16 cellular contexts compared by ENCODE assay signal in the genomic region with DNA sequence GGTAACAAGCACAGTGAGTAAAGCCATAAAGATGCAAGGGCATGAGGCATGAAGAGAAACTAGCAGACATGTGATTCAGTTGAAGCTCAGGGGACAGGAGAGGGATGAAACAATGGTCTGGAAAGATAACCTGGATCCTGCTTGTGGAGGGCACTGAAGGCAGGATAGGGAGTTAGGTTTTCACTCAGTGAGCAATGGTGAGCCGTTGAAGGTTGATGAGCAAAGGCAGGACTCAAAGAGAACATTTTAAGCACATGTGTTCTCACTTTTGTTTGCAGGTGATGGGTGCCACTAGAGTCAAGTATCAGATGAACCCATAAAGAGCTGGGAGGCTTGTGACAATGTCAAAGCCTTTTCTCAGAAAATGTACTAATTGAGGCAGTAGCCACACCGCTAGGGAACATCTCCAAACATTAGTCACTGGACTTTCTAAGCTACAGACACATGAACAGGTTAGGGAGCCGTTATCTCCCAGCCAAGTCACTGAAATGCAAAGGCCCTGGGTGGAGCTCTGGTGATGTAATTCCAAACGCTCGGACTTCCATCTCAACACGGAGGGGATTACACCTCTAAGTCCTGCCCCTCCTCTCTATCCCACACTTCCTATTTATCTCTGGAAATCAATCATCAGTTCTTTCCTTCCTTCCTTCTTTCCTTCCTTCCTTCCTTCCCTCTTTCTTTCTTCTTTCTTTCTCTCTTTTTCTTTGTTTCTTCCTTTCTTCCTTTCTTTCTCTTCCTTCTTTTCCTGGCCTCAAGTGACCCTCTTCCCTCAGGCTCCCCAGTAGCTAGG. TPM values are rescaled to one million over a fixed set of nuclear protein-coding genes. Genes with fewer than 3 reads are reported as not detected.
DNase-seq lines count a peak whose midpoint lies in the region; ATAC-seq and TF ChIP-seq lines count a peak whose summit lies in the region.
"Had no signal": no experiment of that assay in that cellular context is flagged by ENCODE, and none has a peak within 500 bp of the region (broad histone marks: within the 10 kb centered on the region; RNA-seq: fewer than 3 reads in every experiment).

No MANE protein-coding gene starts in this region.

- ATAC-seq in GM18520 (IDR thresholded peaks at IDR 0.05; ENCODE audit: unreplicated experiment): no peak

- H3K4me1 Mint-ChIP-seq in brain: peaks cover 17% of the 10 kb centered on the region
- H3K4me1 Mint-ChIP-seq in neural crest cell: peaks cover 19% of the 10 kb centered on the region

- TF ChIP-seq CTCF in MM.1S (IDR thresholded peaks at IDR 0.05; ENCODE audit: low read length) (no peak), brain (conservative IDR thresholded peaks at IDR 0.05) (no peak), neural crest cell (conservative IDR thresholded peaks at IDR 0.05) (no peak)

- peaks cover 11% of the 10 kb centered on the region; the same call in 1 of the 2 replicates for H3K36me3 ChIP-seq in MM.1S (replicated peaks; ENCODE audit: insufficient read depth, low read length)
- H3K36me3 ChIP-seq: SJCRH30 had no signal

- no peak overlapping the region; the same call in 1 of the 2 replicates for H3K9ac ChIP-seq in MM.1S (ENCODE audit: low read length)
- H3K9ac ChIP-seq: KMS-11 had no signal

- no peak overlapping the region for H2AFZ ChIP-seq in MM.1S (ENCODE audit: low read length)

- H3K9me2 ChIP-seq in MM.1S (replicated peaks; ENCODE audit: insufficient read depth, low read length): no peaks in the 10 kb centered on the region

- H3K4me3 Mint-ChIP-seq in brain (no peak overlapping the region), neural crest cell (no peak overlapping the region)

- H3K27me3 Mint-ChIP-seq in brain (peaks cover 18% of the 10 kb centered on the region), neural crest cell (ENCODE audit: low read depth) (no peaks in the 10 kb centered on the region)

- peaks cover 0 to 4% (median 0%) of the 10 kb centered on the region in 5 experiments for H3K9me3 Mint-ChIP-seq in brain
- H3K9me3 Mint-ChIP-seq in neural crest cell: peaks cover 3% of the 10 kb centered on the region

- H4K20me1 ChIP-seq in MM.1S (ENCODE audit: insufficient read depth, low read length): no peaks in the 10 kb centered on the region

- no peak overlapping the region for H3K4me3 ChIP-seq in MM.1S (ENCODE audit: low read length)
- H3K4me3 ChIP-seq: SJCRH30, testis had no signal

- no peaks in the 10 kb centered on the region for H3K9me3 ChIP-seq in MM.1S (replicated peaks; ENCODE audit: insufficient read depth, low read length)
- H3K9me3 ChIP-seq: neutrophil, SJCRH30, testis had no signal

- peaks cover 79% of the 10 kb centered on the region for H3K4me1 ChIP-seq in MM.1S (ENCODE audit: low read length)
- H3K4me1 ChIP-seq: SJCRH30, testis had no signal

- H3K27ac ChIP-seq in MM.1S (ENCODE audit: low read length): peak overlapping the region; percentile 69; the same call in 1 of the 2 replicates
- H3K27ac ChIP-seq: KMS-11, neutrophil, SJCRH30, testis had no signal

- H3K27ac Mint-ChIP-seq in brain (peak overlapping the region in 3 of 5 experiments; percentile 13 to 83 (median 24)), neural crest cell (ENCODE audit: unreplicated experiment) (peak overlapping the region; percentile 36)

- H3F3A ChIP-seq in MM.1S (ENCODE audit: insufficient read depth, low read length): peaks cover 44% of the 10 kb centered on the region

- DNase-seq in NCI-H82 (lab: John Stamatoyannopoulos, UW) (peak; percentile 43), NCI-H82 treated with DMSO at 0.1 percent for 48 hours (lab: John Stamatoyannopoulos, UW; ENCODE audit: unreplicated experiment) (no peak), MM.1S (no peak), neural crest cell (ENCODE audit: low read depth, low spot score) (no peak), DMS114 treated with DMSO at 0.1 percent for 48 hours (lab: John Stamatoyannopoulos, UW; ENCODE audit: unreplicated experiment) (no peak)
- DNase-seq in stimulated activated CD4-positive, alpha-beta T cell treated with anti-CD3 and anti-CD28 coated beads, Interleukin-4, amount 100 ng/mL, for 24 hours: no peak
- DNase-seq: 8988T; Calu3; NCI-H187; NK-92 treated with Interleukin-12 subunit alpha and Interleukin-12 subunit beta, amount 100 ng/mL, for 24 hours; SJCRH30; testis had no signal

- H3K79me2 ChIP-seq in MM.1S (ENCODE audit: low read length): peaks cover 98% of the 10 kb centered on the region

- H3K27me3 ChIP-seq in MM.1S (replicated peaks; ENCODE audit: insufficient read depth, low read length): no peaks in the 10 kb centered on the region
- H3K27me3 ChIP-seq: neutrophil, SJCRH30, testis had no signal

- peak overlapping the region; percentile 52; the same call in 1 of the 2 replicates for H3K4me2 ChIP-seq in MM.1S (ENCODE audit: low read depth, low read length)
- H3K4me2 ChIP-seq: KMS-11 had no signal

- H3K36me3 Mint-ChIP-seq in brain: no peaks in the 10 kb centered on the region
- no peaks in the 10 kb centered on the region for H3K36me3 Mint-ChIP-seq in neural crest cell (ENCODE audit: low read depth)

RNA-seq across cellular contexts. Expression of gene KLHL6, which starts 22.7 kb away (rescaled TPM):
- 0.15 TPM for polyA plus RNA-seq in brain (ENCODE audit: insufficient read depth, low read depth, low replicate concordance)
- total RNA-seq in neural crest cell: 0.11 and 0.12 TPM in 2 replicates
- total RNA-seq: Calu3, SJCRH30 had no signal
